8 cellular contexts compared by ENCODE assay signal in the genomic region with DNA sequence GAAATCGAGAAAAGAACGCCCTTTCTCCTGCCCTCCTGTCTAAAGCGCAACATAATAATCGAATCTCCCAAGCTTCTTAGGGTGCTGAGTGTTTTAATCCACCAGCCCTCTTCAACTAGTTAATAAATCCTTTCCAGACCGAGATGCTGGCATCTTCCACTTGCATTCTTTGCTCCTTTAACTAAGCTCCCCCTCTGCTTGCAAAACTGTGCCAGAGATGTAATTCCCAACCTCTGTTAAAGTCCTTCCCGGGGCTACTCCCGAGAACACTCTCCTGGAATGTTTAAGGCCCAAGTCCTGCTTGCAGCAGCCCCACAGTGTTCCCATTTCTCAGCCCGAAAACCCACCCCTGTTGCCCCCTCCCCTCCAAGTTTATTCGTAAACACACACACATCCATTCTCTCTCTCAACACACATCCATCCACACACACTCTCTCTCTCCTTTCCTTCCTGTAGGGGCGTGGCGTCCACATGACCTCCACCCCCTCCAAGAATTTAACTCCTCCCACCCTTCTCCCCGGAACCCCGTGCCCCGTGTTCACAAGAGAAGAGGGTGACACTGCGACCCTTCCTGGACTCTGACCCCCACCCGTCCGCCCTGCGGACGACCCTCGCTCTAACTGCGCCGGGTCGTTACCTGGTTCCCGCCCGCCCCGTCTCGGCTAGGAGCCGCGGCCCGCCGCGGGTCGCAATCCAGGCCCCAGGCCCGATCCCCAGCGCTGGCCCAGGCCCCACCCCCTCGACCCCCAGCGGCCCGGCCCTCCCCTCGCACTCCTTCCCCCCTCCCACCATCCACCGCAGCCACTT. TPM values are rescaled to one million over a fixed set of nuclear protein-coding genes. Genes with fewer than 3 reads are reported as not detected.
DNase-seq lines count a peak whose midpoint lies in the region; ATAC-seq and TF ChIP-seq lines count a peak whose summit lies in the region.

No MANE protein-coding gene starts in this region.

- H3K27ac Mint-ChIP-seq in activated CD8-positive, alpha-beta memory T cell treated with anti-CD3 and anti-CD28 coated beads, Interleukin-2, amount 10 ng/mL, durations not matched to agents 7 days and 5 days = peak overlapping the region; percentile 100

- H3K27me3 Mint-ChIP-seq in activated CD8-positive, alpha-beta memory T cell treated with anti-CD3 and anti-CD28 coated beads, Interleukin-2, amount 10 ng/mL, durations not matched to agents 7 days and 5 days = no peaks in the 10 kb centered on the region

- peak; percentile 95 for DNase-seq in Caki2 (ENCODE audit: low read depth)
- peak; percentile 88 for DNase-seq in HT-29 (ENCODE audit: low spot score)
- DNase-seq in NOMO-1 (lab: John Stamatoyannopoulos, UW; ENCODE audit: unreplicated experiment in 2 of 2) = peak; percentile 73 to 77
- peak; percentile 95 for DNase-seq in activated CD8-positive, alpha-beta memory T cell treated with anti-CD3 and anti-CD28 coated beads, Interleukin-2, amount 10 ng/mL, durations not matched to agents 7 days and 5 days
- DNase-seq in epithelial cell of esophagus (ENCODE audit: low read depth) = peak; percentile 90
- peak; percentile 87 for DNase-seq in stimulated activated CD8-positive, alpha-beta memory T cell treated with anti-CD3 and anti-CD28 coated beads, Interleukin-4, amount 100 ng/mL, for 24 hours (ENCODE audit: low read depth)

- H3K4me1 Mint-ChIP-seq in activated CD8-positive, alpha-beta memory T cell treated with anti-CD3 and anti-CD28 coated beads, Interleukin-2, amount 10 ng/mL, durations not matched to agents 7 days and 5 days = peaks cover 65% of the 10 kb centered on the region

- in situ Hi-C loops in Caki2 (cut with HindIII; ENCODE audit: low pct_unique_long_range_greater_than_20kb, low sequenced_read_pairs) = no loop called here

- H3K9me3 Mint-ChIP-seq in activated CD8-positive, alpha-beta memory T cell treated with anti-CD3 and anti-CD28 coated beads, Interleukin-2, amount 10 ng/mL, durations not matched to agents 7 days and 5 days (ENCODE audit: low read depth) = no peaks in the 10 kb centered on the region

- peak; percentile 55 for ATAC-seq in GM21381 (IDR thresholded peaks at IDR 0.05; ENCODE audit: unreplicated experiment)
- ATAC-seq in activated CD8-positive, alpha-beta memory T cell treated with anti-CD3 and anti-CD28 coated beads, Interleukin-2, amount 10 ng/mL, durations not matched to agents 7 days and 5 days = peak; percentile 77

- CTCF ChIA-PET in activated CD8-positive, alpha-beta memory T cell treated with anti-CD3 and anti-CD28 coated beads, Interleukin-2, amount 10 ng/mL, durations not matched to agents 7 days and 5 days (lab: Charles Lee) = interaction anchor here (0.8 to 2.5 kb wide), 5 partner anchors 8 to 51 kb away, joined by 3 to 14 read pairs (median 4); a partner anchor contains a TSS

- H3K9me3 ChIP-seq in mononuclear cell (ENCODE audit: low read depth, low read length) = no peaks in the 10 kb centered on the region

- H3K4me3 Mint-ChIP-seq in activated CD8-positive, alpha-beta memory T cell treated with anti-CD3 and anti-CD28 coated beads, Interleukin-2, amount 10 ng/mL, durations not matched to agents 7 days and 5 days = peak overlapping the region; percentile 78

- H3K4me3 ChIP-seq in epithelial cell of esophagus (ENCODE audit: low read length) (peak overlapping the region; percentile 80), mononuclear cell (ENCODE audit: low read length) (peak overlapping the region; percentile 59)

- H3K36me3 Mint-ChIP-seq in activated CD8-positive, alpha-beta memory T cell treated with anti-CD3 and anti-CD28 coated beads, Interleukin-2, amount 10 ng/mL, durations not matched to agents 7 days and 5 days = peaks cover 30% of the 10 kb centered on the region

- no peaks in the 10 kb centered on the region for H3K27me3 ChIP-seq in mononuclear cell (ENCODE audit: insufficient read depth, low read length)

- peaks cover 74% of the 10 kb centered on the region for H3K4me1 ChIP-seq in mononuclear cell (ENCODE audit: insufficient read depth, low read length)

- no peak for TF ChIP-seq CTCF in epithelial cell of esophagus (IDR thresholded peaks at IDR 0.05; ENCODE audit: insufficient read depth, low read depth, low read length, missing control alignments)

RNA-seq across cellular contexts. Expression of a gene that starts 7.0 kb away (rescaled TPM):
- total RNA-seq in Caki2 (2014; rRNA removed; shearing (Covaris generic); ENCODE audit: low replicate concordance) = 155 and 157 TPM in 2 replicates
- total RNA-seq in HT-29 (2014; rRNA removed; shearing (Covaris generic)) = 96.1 and 102 TPM in 2 replicates
- total RNA-seq in activated CD8-positive, alpha-beta memory T cell treated with anti-CD3 and anti-CD28 coated beads, Interleukin-2, amount 10 ng/mL, durations not matched to agents 7 days and 5 days = 100 to 1,000 TPM; 141 to 142 TPM
- total RNA-seq in mononuclear cell = 119 TPM

RNA-seq across cellular contexts. Expression of a gene that starts 51.5 kb away (rescaled TPM):
- total RNA-seq in Caki2 (2014; rRNA removed; shearing (Covaris generic); ENCODE audit: low replicate concordance) = 6.7 and 9.8 TPM in 2 replicates
- total RNA-seq in HT-29 (2014; rRNA removed; shearing (Covaris generic)) = 9.9 and 15.9 TPM in 2 replicates
- 10 to 100 TPM; 23.2 to 25.2 TPM for total RNA-seq in activated CD8-positive, alpha-beta memory T cell treated with anti-CD3 and anti-CD28 coated beads, Interleukin-2, amount 10 ng/mL, durations not matched to agents 7 days and 5 days
- 9.4 TPM for total RNA-seq in mononuclear cell

Comparison
In these comparisons a context has a peak if more than half of its experiments do, and no peak if none do; other contexts are left out.
1. Peak in every context shown above with its lines: DNase-seq, ATAC-seq and H3K4me3 ChIP-seq.